ENCODE assay signal across 19 cellular contexts in genomic region chr3:115550285-115550741, GRCh38.
DNase-seq lines count a peak whose midpoint lies in the region; ATAC-seq and TF ChIP-seq lines count a peak whose summit lies in the region.
"Had no signal": no experiment of that assay in that cellular context is flagged by ENCODE, and none has a peak within 500 bp of the region (broad histone marks: within the 10 kb centered on the region; RNA-seq: fewer than 3 reads in every experiment).

No MANE protein-coding gene starts in this region.

- H3K36me3 Mint-ChIP-seq in T-cell = no peaks in the 10 kb centered on the region
- H3K36me3 Mint-ChIP-seq: natural killer cell had no signal

- H3K27ac ChIP-seq in osteoblast (ENCODE audit: low read depth, low read length) = no peak overlapping the region
- H3K27ac ChIP-seq: adrenal gland, tibial artery, VCaP had no signal

- no peaks in the 10 kb centered on the region for H3K36me3 ChIP-seq in osteoblast (ENCODE audit: insufficient read depth, low read length)
- H3K36me3 ChIP-seq: adrenal gland, tibial artery had no signal

- TF ChIP-seq CTCF in AG09309 (IDR thresholded peaks at IDR 0.05; ENCODE audit: control insufficient read depth, insufficient read depth, low read depth, low read length, missing control alignments) (no peak), astrocyte of the spinal cord (IDR thresholded peaks at IDR 0.05; ENCODE audit: low read depth, low read length) (no peak), osteoblast (IDR thresholded peaks at IDR 0.05; ENCODE audit: extremely low read depth, low read depth, low read length) (no peak)

- H3K4me1 ChIP-seq in osteoblast (ENCODE audit: insufficient read depth, low read length) = peaks cover 3% of the 10 kb centered on the region
- H3K4me1 ChIP-seq: adrenal gland had no signal

- H3K27me3 ChIP-seq in osteoblast (ENCODE audit: insufficient read depth, low read length) = no peaks in the 10 kb centered on the region
- H3K27me3 ChIP-seq: adrenal gland, tibial artery had no signal

- H3K4me3 ChIP-seq in AG09309 (ENCODE audit: control insufficient read depth, low read depth, low read length) (no peak overlapping the region), astrocyte of the spinal cord (ENCODE audit: low read depth, low read length) (no peak overlapping the region), osteoblast (ENCODE audit: insufficient read depth, low read length) (no peak overlapping the region)
- H3K4me3 ChIP-seq: adrenal gland, tibial artery had no signal

- no peaks in the 10 kb centered on the region for H3K9me3 Mint-ChIP-seq in T-cell
- H3K9me3 Mint-ChIP-seq: activated CD8-positive, alpha-beta T cell treated with anti-CD3 and anti-CD28 coated beads for 36 hours; natural killer cell had no signal

- POLR2A ChIA-PET in T-cell (lab: Charles Lee) = no interaction called here

- H3K4me2 ChIP-seq in osteoblast (ENCODE audit: insufficient read depth, low read length) = no peak overlapping the region

- H3K27me3 Mint-ChIP-seq in T-cell = peaks cover 10 to 23% of the 10 kb centered on the region in 2 donors

- peak overlapping the region; percentile 28 for H2AFZ ChIP-seq in osteoblast (ENCODE audit: low read length)

- H4K20me1 ChIP-seq in osteoblast (ENCODE audit: insufficient read depth, low read length) = no peaks in the 10 kb centered on the region

- intact Hi-C loops in left ventricle myocardium superior (cut with micrococcal nuclease) = no loop called here

- peak; percentile 97 for ATAC-seq in left ventricle myocardium superior
- no peak for ATAC-seq in T-cell (replicated peaks in 1 of 4)
- ATAC-seq: activated CD8-positive, alpha-beta T cell treated with anti-CD3 and anti-CD28 coated beads for 36 hours; natural killer cell; Panc1 had no signal

- no peak overlapping the region for H3K4me3 Mint-ChIP-seq in T-cell
- H3K4me3 Mint-ChIP-seq: activated CD8-positive, alpha-beta T cell treated with anti-CD3 and anti-CD28 coated beads for 36 hours; natural killer cell had no signal

- H3K79me2 ChIP-seq in osteoblast (ENCODE audit: insufficient read depth, low read length) = no peaks in the 10 kb centered on the region

- DNase-seq in AG09309 (ENCODE audit: low read depth) (peak; percentile 17), astrocyte of the spinal cord (ENCODE audit: low read depth, low spot score) (peak; percentile 24), left ventricle myocardium superior (peak; percentile 38), osteoblast (ENCODE audit: insufficient read length, low spot score, missing footprints) (no peak), T-cell (no peak), DMS114 treated with DMSO at 0.1 percent for 48 hours (lab: John Stamatoyannopoulos, UW; ENCODE audit: unreplicated experiment) (no peak), kidney glomerular epithelial cell (lab: John Stamatoyannopoulos, UW) (no peak), Kasumi-1 (lab: John Stamatoyannopoulos, UW) (no peak)
- DNase-seq: activated CD8-positive, alpha-beta T cell treated with anti-CD3 and anti-CD28 coated beads for 36 hours; adrenal gland; GF-D8; hypothalamus; natural killer cell; NCI-H1092 treated with DMSO at 0.1 percent for 48 hours; NCI-H774; stimulated activated CD4-positive, alpha-beta T cell treated with anti-CD3 and anti-CD28 coated beads, Interleukin-4, amount 100 ng/mL, for 24 hours had no signal

- no peaks in the 10 kb centered on the region for H3K4me1 Mint-ChIP-seq in T-cell
- H3K4me1 Mint-ChIP-seq: natural killer cell had no signal

- CTCF ChIA-PET in T-cell (lab: Charles Lee) = no interaction called here

- H3K27ac Mint-ChIP-seq in T-cell = no peak overlapping the region
- H3K27ac Mint-ChIP-seq: activated CD8-positive, alpha-beta T cell treated with anti-CD3 and anti-CD28 coated beads for 36 hours; natural killer cell had no signal

- in situ Hi-C loops in astrocyte of the spinal cord (cut with HindIII; ENCODE audit: low sequenced_read_pairs) = no loop called here

- H3K9me3 ChIP-seq in osteoblast (ENCODE audit: low read depth, low read length) = no peaks in the 10 kb centered on the region
- H3K9me3 ChIP-seq: adrenal gland, tibial artery had no signal

Comparison
In these comparisons a context has a peak if more than half of its experiments do, and no peak if none do; other contexts are left out.
1. DNase-seq: peak in AG09309 (single experiment), astrocyte of the spinal cord (single experiment) and left ventricle myocardium superior (single experiment); none in osteoblast (single experiment), T-cell (0 of 34), DMS114 treated with DMSO at 0.1 percent for 48 hours (single experiment), kidney glomerular epithelial cell (single experiment) and Kasumi-1 (0 of 2).